ENCODE assay signal across 8 cellular contexts in the genomic region with DNA sequence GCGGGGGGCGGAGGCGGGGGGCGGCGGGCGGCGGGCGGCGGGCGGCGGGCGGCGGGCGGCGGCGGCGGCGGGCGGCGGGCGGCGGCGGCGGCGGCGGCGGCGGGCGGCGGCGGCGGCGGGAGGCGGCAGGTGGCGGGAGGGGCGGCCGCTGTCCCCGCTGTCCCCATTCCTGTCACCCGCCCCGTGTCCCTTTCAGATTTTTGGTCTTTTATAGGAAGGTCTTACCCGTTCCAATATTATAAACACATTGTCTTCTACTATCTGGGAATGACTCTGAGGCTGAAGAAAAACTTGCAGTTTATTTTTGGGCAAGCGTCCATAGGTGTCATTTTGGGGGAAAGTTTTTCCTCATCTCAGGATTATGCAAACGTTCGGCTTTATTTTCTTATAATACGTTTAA. TPM values are rescaled to one million over a fixed set of nuclear protein-coding genes. Genes with fewer than 3 reads are reported as not detected.
DNase-seq lines count a peak whose midpoint lies in the region; ATAC-seq and TF ChIP-seq lines count a peak whose summit lies in the region.

No MANE protein-coding gene starts in this region.

- no peak for TF ChIP-seq RAD21 in IMR-90 (IDR thresholded peaks at IDR 0.05; ENCODE audit: low read length)

- H3K4ac ChIP-seq in IMR-90 (ENCODE audit: low read depth, low read length), result no peak overlapping the region

- BruUV-seq in IMR-90 (replicated peaks; lab: Mats Ljungman, UMichigan), result no TSS peak

- no peak overlapping the region for H3K14ac ChIP-seq in IMR-90 (replicated peaks; ENCODE audit: low read depth, low read length)

- POLR2A ChIA-PET in IMR-90 (lab: Charles Lee; ENCODE audit: unreplicated experiment), result no interaction called here

- no CpG with 5 or more reads among the region's 45 CpGs for WGBS in IMR-90 (ENCODE audit: extremely low coverage in 2 of 2, insufficient read length in 1 of 2), 2 experiments

- H3K4me1 Mint-ChIP-seq in activated T-helper 1 cell treated with anti-CD3 and anti-CD28 coated beads, Interleukin-12 subunit alpha, Interleukin-12 subunit beta, Interleukin-2, Interleukin-4 antibody, amounts not matched to agents 30 ng/mL and 10 ng/mL and 1 ng/mL, durations not matched to agents 14 hours and 24 hours and 36 hours (ENCODE audit: low read depth), result peaks cover 5% of the 10 kb centered on the region
- no peaks in the 10 kb centered on the region for H3K4me1 Mint-ChIP-seq in stimulated activated memory B cell treated with anti-CD40 and anti-IgM and Interleukin-4, amounts not matched to agents 10 μg/mL and 1 μg/mL and 100 μg/mL, for 72 hours

- DNase-seq in Daoy (ENCODE audit: low read depth) (peak; percentile 21), IMR-90 (no peak), sciatic nerve (ENCODE audit: low spot score) (no peak), MV-4-11 (lab: John Stamatoyannopoulos, UW) (no peak)
- DNase-seq in activated T-helper 1 cell treated with anti-CD3 and anti-CD28 coated beads, Interleukin-12 subunit alpha, Interleukin-12 subunit beta, Interleukin-2, Interleukin-4 antibody, amounts not matched to agents 30 ng/mL and 10 ng/mL and 1 ng/mL, durations not matched to agents 14 hours and 24 hours and 36 hours (ENCODE audit: low spot score), result no peak
- no peak for DNase-seq in activated effector memory CD4-positive, alpha-beta T cell treated with Interleukin-2 at 50 U/mL for 16 hours

- H3K9me3 Mint-ChIP-seq in activated T-helper 1 cell treated with anti-CD3 and anti-CD28 coated beads, Interleukin-12 subunit alpha, Interleukin-12 subunit beta, Interleukin-2, Interleukin-4 antibody, amounts not matched to agents 30 ng/mL and 10 ng/mL and 1 ng/mL, durations not matched to agents 14 hours and 24 hours and 36 hours, result no peaks in the 10 kb centered on the region
- no peaks in the 10 kb centered on the region for H3K9me3 Mint-ChIP-seq in stimulated activated memory B cell treated with anti-CD40 and anti-IgM and Interleukin-4, amounts not matched to agents 10 μg/mL and 1 μg/mL and 100 μg/mL, for 72 hours

- H2AFZ ChIP-seq in IMR-90 (replicated peaks; ENCODE audit: low read length, poor library complexity), result peak overlapping the region; percentile 77

- no peaks in the 10 kb centered on the region for H3K9me3 ChIP-seq in IMR-90 (ENCODE audit: control insufficient read depth, insufficient read depth, low read length)
- H3K9me3 ChIP-seq in iPS-15b (ENCODE audit: control insufficient read depth, insufficient read depth, low read length), result no peaks in the 10 kb centered on the region

- H2AK5ac ChIP-seq in IMR-90 (ENCODE audit: low read depth, low read length), result no peak overlapping the region

- H3K23ac ChIP-seq in IMR-90 (ENCODE audit: low read depth, low read length), result no peak overlapping the region

- H3K18ac ChIP-seq in IMR-90 (ENCODE audit: low read depth, low read length), result no peak overlapping the region

- H3K27me3 Mint-ChIP-seq in activated T-helper 1 cell treated with anti-CD3 and anti-CD28 coated beads, Interleukin-12 subunit alpha, Interleukin-12 subunit beta, Interleukin-2, Interleukin-4 antibody, amounts not matched to agents 30 ng/mL and 10 ng/mL and 1 ng/mL, durations not matched to agents 14 hours and 24 hours and 36 hours (ENCODE audit: insufficient read depth), result peaks cover 2% of the 10 kb centered on the region
- H3K27me3 Mint-ChIP-seq in stimulated activated memory B cell treated with anti-CD40 and anti-IgM and Interleukin-4, amounts not matched to agents 10 μg/mL and 1 μg/mL and 100 μg/mL, for 72 hours, result no peaks in the 10 kb centered on the region

- H3K27me3 ChIP-seq in IMR-90 (ENCODE audit: control insufficient read depth, insufficient read depth, low read length) (no peaks in the 10 kb centered on the region), iPS-15b (ENCODE audit: control insufficient read depth, insufficient read depth, low read length) (no peaks in the 10 kb centered on the region)

- CTCF ChIA-PET in IMR-90 (lab: Yijun Ruan, JAX), result no interaction called here

- in situ Hi-C loops in IMR-90 (cut with MboI; ENCODE audit: low sequenced_read_pairs), result no loop called here

- peak overlapping the region; percentile 59; the same call in 1 of the 2 replicates for H3K56ac ChIP-seq in IMR-90 (ENCODE audit: extremely low read depth, insufficient read depth, low read length)

- H2BK15ac ChIP-seq in IMR-90 (ENCODE audit: low read depth, low read length), result no peak overlapping the region

- H3K36me3 Mint-ChIP-seq in activated T-helper 1 cell treated with anti-CD3 and anti-CD28 coated beads, Interleukin-12 subunit alpha, Interleukin-12 subunit beta, Interleukin-2, Interleukin-4 antibody, amounts not matched to agents 30 ng/mL and 10 ng/mL and 1 ng/mL, durations not matched to agents 14 hours and 24 hours and 36 hours (ENCODE audit: low read depth), result no peaks in the 10 kb centered on the region
- H3K36me3 Mint-ChIP-seq in stimulated activated memory B cell treated with anti-CD40 and anti-IgM and Interleukin-4, amounts not matched to agents 10 μg/mL and 1 μg/mL and 100 μg/mL, for 72 hours, result no peaks in the 10 kb centered on the region

- TF ChIP-seq CTCF in IMR-90 (conservative IDR thresholded peaks at IDR 0.05; ENCODE audit: low read depth, low read length), result no peak

- peak overlapping the region; percentile 85 for H3K4me2 ChIP-seq in IMR-90 (ENCODE audit: low read depth, low read length)

- peak overlapping the region; percentile 67; the same call in 1 of the 2 replicates for H3K9ac ChIP-seq in IMR-90 (ENCODE audit: low read depth, low read length)
- H3K9ac ChIP-seq in iPS-15b (ENCODE audit: low read depth, low read length), result peak overlapping the region; percentile 56

- ATAC-seq in IMR-90 (ENCODE audit: low read depth), result no peak
- no peak for ATAC-seq in stimulated activated memory B cell treated with anti-CD40 and anti-IgM and Interleukin-4, amounts not matched to agents 10 μg/mL and 1 μg/mL and 100 μg/mL, for 72 hours
- no peak for ATAC-seq in sciatic nerve

- no peaks in the 10 kb centered on the region for H4K20me1 ChIP-seq in IMR-90 (ENCODE audit: insufficient read depth, low read length)

- no peak overlapping the region for H2BK120ac ChIP-seq in IMR-90 (ENCODE audit: low read depth, low read length)

- no peaks in the 10 kb centered on the region for H3K36me3 ChIP-seq in IMR-90 (ENCODE audit: control insufficient read depth, insufficient read depth, low read length)
- H3K36me3 ChIP-seq in iPS-15b (ENCODE audit: control insufficient read depth, insufficient read depth, low read length), result no peaks in the 10 kb centered on the region

- no peak for TF ChIP-seq POLR2A in IMR-90 (IDR thresholded peaks at IDR 0.05; ENCODE audit: low read depth, low read length)

- peaks cover 3% of the 10 kb centered on the region; the same call in 1 of the 2 replicates for H3K9me1 ChIP-seq in IMR-90 (ENCODE audit: insufficient read depth, low read length)

- H4K91ac ChIP-seq in IMR-90 (ENCODE audit: insufficient read depth, low read depth, low read length), result no peak overlapping the region

- H3K4me3 ChIP-seq in IMR-90 (ENCODE audit: insufficient read depth, low read depth, low read length) (peak overlapping the region; percentile 66), iPS-15b (ENCODE audit: low read depth, low read length) (peak overlapping the region; percentile 52)

- H2AK9ac ChIP-seq in IMR-90 (replicated peaks; ENCODE audit: low read depth, low read length, poor library complexity), result no peak overlapping the region

- no peak overlapping the region for H3K27ac ChIP-seq in IMR-90 (ENCODE audit: insufficient read depth, low read length)

- H3K4me3 Mint-ChIP-seq in activated T-helper 1 cell treated with anti-CD3 and anti-CD28 coated beads, Interleukin-12 subunit alpha, Interleukin-12 subunit beta, Interleukin-2, Interleukin-4 antibody, amounts not matched to agents 30 ng/mL and 10 ng/mL and 1 ng/mL, durations not matched to agents 14 hours and 24 hours and 36 hours, result peak overlapping the region; percentile 87
- peak overlapping the region; percentile 76 for H3K4me3 Mint-ChIP-seq in stimulated activated memory B cell treated with anti-CD40 and anti-IgM and Interleukin-4, amounts not matched to agents 10 μg/mL and 1 μg/mL and 100 μg/mL, for 72 hours

- peak overlapping the region; percentile 84 for H3K27ac Mint-ChIP-seq in activated T-helper 1 cell treated with anti-CD3 and anti-CD28 coated beads, Interleukin-12 subunit alpha, Interleukin-12 subunit beta, Interleukin-2, Interleukin-4 antibody, amounts not matched to agents 30 ng/mL and 10 ng/mL and 1 ng/mL, durations not matched to agents 14 hours and 24 hours and 36 hours
- H3K27ac Mint-ChIP-seq in stimulated activated memory B cell treated with anti-CD40 and anti-IgM and Interleukin-4, amounts not matched to agents 10 μg/mL and 1 μg/mL and 100 μg/mL, for 72 hours, result peak overlapping the region; percentile 97

- H4K8ac ChIP-seq in IMR-90 (ENCODE audit: low read depth in 2 of 2, low read length in 2 of 2), result no peak overlapping the region

- H4K5ac ChIP-seq in IMR-90 (ENCODE audit: low read depth, low read length), result no peak overlapping the region

- intact Hi-C loops in IMR-90 (cut with micrococcal nuclease) (loop anchor here (5.0 kb wide), 1 partner anchor 65 kb away; a partner anchor contains a TSS), sciatic nerve (cut with DNase I) (no loop called here)
- intact Hi-C loops in activated T-helper 1 cell treated with anti-CD3 and anti-CD28 coated beads, Interleukin-12 subunit alpha, Interleukin-12 subunit beta, Interleukin-2, Interleukin-4 antibody, amounts not matched to agents 30 ng/mL and 10 ng/mL and 1 ng/mL, durations not matched to agents 14 hours and 24 hours and 36 hours (cut with micrococcal nuclease), result loop anchor here (1.0 to 10.0 kb wide), 8 partner anchors 64 to 1130 kb away; a partner anchor contains a TSS

- dilution Hi-C loops in IMR-90 (cut with HindIII; ENCODE audit: low sequenced_read_pairs, unreplicated experiment), result no loop called here

- H2BK20ac ChIP-seq in IMR-90 (ENCODE audit: low read depth, low read length), result no peak overlapping the region

- H2BK5ac ChIP-seq in IMR-90 (ENCODE audit: low read depth, low read length, poor library complexity, severe bottlenecking), result no peak overlapping the region

- no peaks in the 10 kb centered on the region; a peak in 1 of 4 replicates for H3K79me1 ChIP-seq in IMR-90 (ENCODE audit: low read depth in 1 of 2, low read length in 2 of 2)

- H3K4me1 ChIP-seq in IMR-90 (ENCODE audit: control insufficient read depth, insufficient read depth, low read length) (no peaks in the 10 kb centered on the region), iPS-15b (ENCODE audit: control insufficient read depth, insufficient read depth, low read length) (no peaks in the 10 kb centered on the region)

RNA-seq across cellular contexts. Expression of a gene that starts 0.5 kb away (rescaled TPM):
- total RNA-seq in Daoy (2014; rRNA removed; shearing (Covaris generic)), result 2.9 and 8.0 TPM in 2 replicates
- 1.4 and 2.5 TPM in 2 replicates for total RNA-seq in IMR-90 (2012; rRNA removed)
- 0.52 and 0.74 TPM in 2 replicates for polyA plus RNA-seq in IMR-90 (2012; rRNA removed)
- polyA plus RNA-seq in IMR-90 (2012; cell fraction: cytosol; rRNA removed), result 0.13 and 0.49 TPM in 2 replicates
- polyA plus RNA-seq in IMR-90 (2012; cell fraction: nucleus; rRNA removed; ENCODE audit: low replicate concordance), result 0.18 and 1.5 TPM in 2 replicates
- 1.3 and 3.1 TPM in 2 replicates for total RNA-seq in activated T-helper 1 cell treated with anti-CD3 and anti-CD28 coated beads, Interleukin-12 subunit alpha, Interleukin-12 subunit beta, Interleukin-2, Interleukin-4 antibody, amounts not matched to agents 30 ng/mL and 10 ng/mL and 1 ng/mL, durations not matched to agents 14 hours and 24 hours and 36 hours
- 7.1 TPM for total RNA-seq in sciatic nerve

RNA-seq across cellular contexts. Expression of a gene that starts 25.2 kb away (rescaled TPM):
- total RNA-seq in Daoy (2014; rRNA removed; shearing (Covaris generic)), result not detected in 2 replicates
- total RNA-seq in IMR-90 (2012; rRNA removed) (not detected in 2 replicates), sciatic nerve (not detected)
- polyA plus RNA-seq in IMR-90 (2012; rRNA removed), result not detected in 2 replicates
- not detected in 2 replicates for polyA plus RNA-seq in IMR-90 (2012; cell fraction: cytosol; rRNA removed)
- not detected in 2 replicates for polyA plus RNA-seq in IMR-90 (2012; cell fraction: nucleus; rRNA removed; ENCODE audit: low replicate concordance)
- not detected in 2 replicates for total RNA-seq in activated T-helper 1 cell treated with anti-CD3 and anti-CD28 coated beads, Interleukin-12 subunit alpha, Interleukin-12 subunit beta, Interleukin-2, Interleukin-4 antibody, amounts not matched to agents 30 ng/mL and 10 ng/mL and 1 ng/mL, durations not matched to agents 14 hours and 24 hours and 36 hours
